8 cellular contexts compared by ENCODE assay signal in the genomic region with DNA sequence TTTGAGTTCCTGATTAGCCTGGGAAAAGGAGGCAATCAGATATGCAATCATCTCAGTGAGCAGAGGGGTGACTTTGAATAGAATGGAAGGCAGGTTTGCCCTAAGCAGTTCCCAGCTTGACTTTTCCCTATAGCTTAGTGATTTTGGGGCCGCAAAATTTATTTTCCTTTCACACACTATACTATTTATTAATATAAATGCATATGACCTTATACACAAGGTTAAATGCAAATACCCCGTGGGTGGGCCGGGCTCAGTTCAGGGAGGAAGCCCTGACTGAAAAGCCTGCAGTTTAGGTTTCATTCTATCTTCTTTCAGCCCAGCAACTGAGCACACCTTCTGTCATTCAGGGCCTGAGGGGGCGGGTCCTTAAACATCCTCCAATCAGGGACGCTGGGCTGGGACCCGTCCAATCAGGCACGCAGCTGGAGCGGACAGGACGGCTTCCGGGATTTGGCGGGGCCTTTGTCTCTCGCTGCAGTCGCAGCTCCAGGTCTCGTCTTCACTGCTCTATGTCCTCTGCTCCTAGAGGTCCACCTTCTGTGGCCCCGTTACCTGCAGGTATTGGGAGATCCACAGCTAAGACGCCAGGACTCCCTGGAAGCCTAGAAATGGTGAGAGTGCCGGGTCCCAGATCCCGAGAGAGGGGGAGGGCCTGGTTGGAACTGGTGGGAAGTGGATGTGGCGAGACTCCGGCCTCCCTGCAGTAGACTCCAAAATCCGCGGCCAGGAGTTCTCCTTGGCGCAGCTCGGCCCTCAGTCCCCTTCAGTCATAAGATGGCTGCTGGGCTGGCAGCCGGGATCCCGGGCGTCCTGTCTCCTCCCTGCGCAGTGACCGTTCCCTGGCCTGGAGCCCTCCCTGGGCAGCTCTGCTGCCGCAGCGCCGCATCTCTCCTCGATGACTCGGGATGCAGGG. TPM values are rescaled to one million over a fixed set of nuclear protein-coding genes. Genes with fewer than 3 reads are reported as not detected.
A peak's percentile ranks its signal among the peaks of the same experiment; 100 is the strongest.
DNase-seq lines count a peak whose midpoint lies in the region; ATAC-seq lines count a peak whose summit lies in the region.

A gene (plus strand): TSS at position 468 of the 916 bp plus-strand sequence. CDS start 45 bp downstream, at position 513.

- peak within 1 kb of the TSS; percentile 66 for H3K9ac ChIP-seq in endocrine pancreas (ENCODE audit: control insufficient read depth, insufficient read depth, low read length)

- no peaks in the 10 kb centered on the region for H3K27me3 ChIP-seq in endocrine pancreas (ENCODE audit: control insufficient read depth, insufficient read depth, low read length)

- peak; percentile 91 for DNase-seq in COLO668 (lab: John Stamatoyannopoulos, UW; ENCODE audit: unreplicated experiment)
- DNase-seq in HT-29 (ENCODE audit: low spot score), result peak; percentile 90
- DNase-seq in NK-92 treated with Interleukin-12 subunit alpha and Interleukin-12 subunit beta, amount 100 ng/mL, for 24 hours (lab: John Stamatoyannopoulos, UW), result peak; percentile 88
- peak; percentile 78 to 84 for DNase-seq in activated CD8-positive, alpha-beta memory T cell treated with anti-CD3 and anti-CD28 coated beads for 4 hours (ENCODE audit: low read depth in 2 of 2)
- peak; percentile 96 for DNase-seq in mesenteric fat pad (ENCODE audit: low spot score)
- peak; percentile 78 for DNase-seq in stimulated activated CD8-positive, alpha-beta memory T cell treated with anti-CD3 and anti-CD28 coated beads, Interleukin-15, amount 100 ng/mL, for 1 hour (ENCODE audit: low read depth)

- H3K36me3 ChIP-seq in endocrine pancreas (ENCODE audit: control insufficient read depth, insufficient read depth, low read length), result no peaks in the 10 kb centered on the region

- H3K4me1 ChIP-seq in endocrine pancreas (ENCODE audit: control insufficient read depth, insufficient read depth, low read length), result no peaks in the 10 kb centered on the region

- ATAC-seq in GM21360 (IDR thresholded peaks at IDR 0.05; ENCODE audit: unreplicated experiment), result peak; percentile 98

- no peaks in the 10 kb centered on the region for H3K9me3 ChIP-seq in endocrine pancreas (ENCODE audit: control insufficient read depth, low read length)

- H3K4me3 ChIP-seq in endocrine pancreas (ENCODE audit: control insufficient read depth, insufficient read depth, low read length), result peak within 1 kb of the TSS; percentile 57

RNA-seq across cellular contexts. Expression of the gene that starts here (rescaled TPM):
- total RNA-seq in HT-29 (2014; rRNA removed; shearing (Covaris generic)), result 1.5 and 3.2 TPM in 2 replicates
- total RNA-seq in mesenteric fat pad, result 2.1 TPM

Comparison
In these comparisons a context has a peak if more than half of its experiments do, and no peak if none do; other contexts are left out.
1. Peak in every context shown above with its lines: DNase-seq, ATAC-seq and H3K4me3 ChIP-seq.